8 cellular contexts compared by ENCODE assay signal in genomic region chr11:125164422-125165110, GRCh38. TPM values are rescaled to one million over a fixed set of nuclear protein-coding genes. Genes with fewer than 3 reads are reported as not detected.
DNase-seq lines count a peak whose midpoint lies in the region; TF ChIP-seq lines count a peak whose summit lies in the region.

A gene with protein sequence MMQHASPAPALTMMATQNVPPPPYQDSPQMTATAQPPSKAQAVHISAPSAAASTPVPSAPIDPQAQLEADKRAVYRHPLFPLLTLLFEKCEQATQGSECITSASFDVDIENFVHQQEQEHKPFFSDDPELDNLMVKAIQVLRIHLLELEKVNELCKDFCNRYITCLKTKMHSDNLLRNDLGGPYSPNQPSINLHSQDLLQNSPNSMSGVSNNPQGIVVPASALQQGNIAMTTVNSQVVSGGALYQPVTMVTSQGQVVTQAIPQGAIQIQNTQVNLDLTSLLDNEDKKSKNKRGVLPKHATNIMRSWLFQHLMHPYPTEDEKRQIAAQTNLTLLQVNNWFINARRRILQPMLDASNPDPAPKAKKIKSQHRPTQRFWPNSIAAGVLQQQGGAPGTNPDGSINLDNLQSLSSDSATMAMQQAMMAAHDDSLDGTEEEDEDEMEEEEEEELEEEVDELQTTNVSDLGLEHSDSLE (plus strand): TSS chr11:125164751. CDS start chr11:125351306, 186,555 bp downstream.

- intact Hi-C loops in lower leg skin (cut with DNase I; ENCODE audit: low total_unique reads): loop anchor here (5.0 kb wide), 1 partner anchor 243 kb away; no protein-coding TSS in a partner anchor

- TF ChIP-seq CTCF in lower leg skin (IDR thresholded peaks at IDR 0.05): no peak

- peak; percentile 33 to 68 (median 50) for DNase-seq in activated CD4-positive, CD25-positive, alpha-beta regulatory T cell (lab: John Stamatoyannopoulos, UW)
- DNase-seq in activated CD4-positive, CD25-positive, alpha-beta regulatory T cell treated with anti-CD3 and anti-CD28 coated beads, Interleukin-2, amount 50 U/mL, for 72 hours: no peak
- DNase-seq in NCI-H146 (lab: John Stamatoyannopoulos, UW) (peak; percentile 40), ecto neural progenitor cell (ENCODE audit: low spot score) (peak; percentile 95), lower leg skin (ENCODE audit: low spot score in 2 of 2) (peak; percentile 30 to 94), UCSD-AML1 (lab: John Stamatoyannopoulos, UW; ENCODE audit: unreplicated experiment) (no peak)
- DNase-seq in activated CD4-positive, alpha-beta T cell treated with anti-CD3 and anti-CD28 coated beads, Interleukin-2, amount 50 U/mL, for 4 hours: peak; percentile 48 to 56
- peak; percentile 57 to 64 for DNase-seq in stimulated activated CD4-positive, alpha-beta T cell treated with anti-CD3 and anti-CD28 coated beads, Interleukin-4, amount 100 ng/mL, for 48 hours (ENCODE audit: low read depth in 2 of 2)

- 1% methylated on average over 52 to 53 of the region's 58 CpGs for WGBS in lower leg skin, 2 donors

- no peak for TF ChIP-seq POLR2A in lower leg skin (IDR thresholded peaks at IDR 0.05)

- peak within 1 kb of the TSS; percentile 33 for H3K4me3 ChIP-seq in lower leg skin (ENCODE audit: low read depth, poor library complexity, severe bottlenecking)

RNA-seq across cellular contexts. Expression of the gene that starts here (rescaled TPM):
- 1 to 10 TPM; 1.5 to 4.6 (median 2.8) TPM for total RNA-seq in lower leg skin

Comparison
In these comparisons a context has a peak if more than half of its experiments do, and no peak if none do; other contexts are left out.
1. DNase-seq: peak in activated CD4-positive, CD25-positive, alpha-beta regulatory T cell (4 of 4), NCI-H146 (single experiment), activated CD4-positive, alpha-beta T cell treated with anti-CD3 and anti-CD28 coated beads, Interleukin-2, amount 50 U/mL, for 4 hours (2 of 2), ecto neural progenitor cell (single experiment), lower leg skin (2 of 2) and stimulated activated CD4-positive, alpha-beta T cell treated with anti-CD3 and anti-CD28 coated beads, Interleukin-4, amount 100 ng/mL, for 48 hours (2 of 2); none in activated CD4-positive, CD25-positive, alpha-beta regulatory T cell treated with anti-CD3 and anti-CD28 coated beads, Interleukin-2, amount 50 U/mL, for 72 hours (single experiment) and UCSD-AML1 (single experiment).